In the genomic region with DNA sequence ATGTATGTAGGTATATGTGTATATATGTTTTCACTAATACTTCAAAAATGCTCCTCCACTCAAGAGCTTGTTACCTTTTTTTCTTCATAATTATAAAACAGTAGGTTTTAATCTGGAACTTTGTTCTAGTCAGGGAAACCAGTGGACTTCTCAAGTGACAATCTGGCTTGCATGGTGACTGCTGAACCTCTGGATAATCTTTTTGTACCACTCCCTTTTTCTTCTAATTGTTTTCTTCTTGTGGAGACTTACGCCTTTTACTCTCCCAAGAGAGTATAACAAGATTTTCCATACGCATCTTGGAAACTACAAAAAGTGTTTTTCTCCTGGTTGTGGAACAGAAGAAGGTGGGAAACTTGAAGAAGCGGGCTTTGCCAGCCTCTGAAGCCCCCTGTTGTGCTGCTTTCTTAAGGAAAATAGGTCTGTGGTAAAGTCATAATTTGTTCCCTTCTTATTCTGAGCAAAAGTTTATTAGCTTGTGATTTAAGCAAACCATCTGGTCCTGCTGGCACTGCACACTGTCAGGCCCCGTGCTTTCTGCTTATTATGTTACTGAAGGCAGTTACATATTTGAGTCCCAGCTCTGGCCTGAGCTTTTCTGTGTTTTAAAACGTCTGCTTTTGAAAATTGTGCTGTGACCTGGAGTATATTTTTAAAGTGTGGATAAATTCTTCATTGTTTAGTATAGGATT, we compare ENCODE assay signal across 16 cellular contexts.
DNase-seq lines count a peak whose midpoint lies in the region; ATAC-seq and TF ChIP-seq lines count a peak whose summit lies in the region.
"Had no signal": no experiment of that assay in that cellular context is flagged by ENCODE, and none has a peak within 500 bp of the region (broad histone marks: within the 10 kb centered on the region; RNA-seq: fewer than 3 reads in every experiment).

No MANE protein-coding gene starts in this region.

- H3K4me3 ChIP-seq in BJ (ENCODE audit: low read depth, low read length) = no peak overlapping the region
- H3K4me3 ChIP-seq in foreskin fibroblast (ENCODE audit: low read depth in 1 of 2, low read length in 2 of 2) = peak overlapping the region in 1 of 2 donors; percentile 26
- no peak overlapping the region for H3K4me3 ChIP-seq in rectal smooth muscle tissue (ENCODE audit: low read length)
- H3K4me3 ChIP-seq: SJCRH30 had no signal

- H3K27ac ChIP-seq in rectal smooth muscle tissue (ENCODE audit: low read depth, low read length) = peak overlapping the region; percentile 72
- H3K27ac ChIP-seq: SJCRH30 had no signal

- ATAC-seq in HG03457 (IDR thresholded peaks at IDR 0.05; ENCODE audit: unreplicated experiment) (no peak), HG03354 (IDR thresholded peaks at IDR 0.05; ENCODE audit: poor library complexity, severe bottlenecking, unreplicated experiment) (no peak), GM19455 (IDR thresholded peaks at IDR 0.05; ENCODE audit: unreplicated experiment) (no peak)
- ATAC-seq: left lobe of liver had no signal

- CTCF ChIA-PET in BJ (lab: Yijun Ruan, JAX) = interaction anchor here (0.9 to 1.1 kb wide), 3 partner anchors 90 to 213 kb away, joined by 3 to 4 read pairs (median 4); no protein-coding TSS in a partner anchor

- TF ChIP-seq CTCF in BJ (IDR thresholded peaks at IDR 0.05; ENCODE audit: insufficient read depth, low read depth, low read length) = no peak
- TF ChIP-seq CTCF in foreskin fibroblast (IDR thresholded peaks at IDR 0.05; ENCODE audit: low read depth, low read length) = no peak

- peaks cover 22% of the 10 kb centered on the region for H3K4me1 ChIP-seq in rectal smooth muscle tissue (ENCODE audit: control insufficient read depth, insufficient read depth, low read length)
- H3K4me1 ChIP-seq: SJCRH30 had no signal

- POLR2A ChIA-PET in BJ (lab: Charles Lee) = no interaction called here

- H3K27me3 ChIP-seq in BJ (ENCODE audit: control insufficient read depth, insufficient read depth, low read length) = no peaks in the 10 kb centered on the region
- no peaks in the 10 kb centered on the region for H3K27me3 ChIP-seq in rectal smooth muscle tissue (ENCODE audit: control insufficient read depth, insufficient read depth, low read length)
- H3K27me3 ChIP-seq: SJCRH30 had no signal

- DNase-seq in BJ (ENCODE audit: low read depth) = peak; percentile 26
- peak; percentile 52 for DNase-seq in NCI-H82 treated with DMSO at 0.1 percent for 48 hours (lab: John Stamatoyannopoulos, UW; ENCODE audit: unreplicated experiment)
- peak; percentile 21 to 65 for DNase-seq in foreskin fibroblast
- no peak for DNase-seq in NCI-H526 (lab: John Stamatoyannopoulos, UW)
- DNase-seq: activated naive CD8-positive, alpha-beta T cell treated with anti-CD3 and anti-CD28 coated beads, Interleukin-2, amount 10 ng/mL, durations not matched to agents 7 days and 5 days; AML-193; dermis blood vessel endothelial cell; DND-41; H9; NCI-H1105 treated with DMSO at 0.1 percent for 48 hours; SJCRH30 had no signal

- no peaks in the 10 kb centered on the region for H3K36me3 ChIP-seq in BJ (ENCODE audit: control insufficient read depth, insufficient read depth, low read length)
- peaks cover 2% of the 10 kb centered on the region for H3K36me3 ChIP-seq in rectal smooth muscle tissue (ENCODE audit: control insufficient read depth, insufficient read depth, low read length)
- H3K36me3 ChIP-seq: SJCRH30 had no signal

- H3K9ac ChIP-seq in rectal smooth muscle tissue (ENCODE audit: low read length) = no peak overlapping the region

Comparison
In these comparisons a context has a peak if more than half of its experiments do, and no peak if none do; other contexts are left out.
1. DNase-seq: peak in BJ (single experiment), NCI-H82 treated with DMSO at 0.1 percent for 48 hours (single experiment) and foreskin fibroblast (2 of 2); none in NCI-H526 (0 of 2).